Comparison of ENCODE assay signal across 20 cellular contexts in the genomic region with DNA sequence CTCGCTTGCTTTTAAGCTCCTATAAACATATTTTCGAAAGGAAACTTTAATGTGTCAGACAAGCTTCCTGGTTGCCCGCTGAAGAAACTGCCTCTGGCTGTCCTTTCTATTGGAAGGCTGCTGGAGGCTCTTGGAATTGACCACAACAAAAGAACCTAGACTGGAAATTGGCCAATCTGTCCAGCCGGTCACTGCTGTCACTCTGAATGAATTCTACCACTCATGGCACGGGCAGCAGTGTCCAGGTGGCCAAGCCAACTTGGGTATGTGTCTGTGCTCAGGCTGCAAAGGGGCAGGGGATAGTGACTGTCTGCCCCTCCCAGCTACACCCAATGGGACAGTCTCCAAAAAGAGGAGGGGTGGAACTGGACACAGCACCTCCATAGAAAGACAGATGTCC. TPM values are rescaled to one million over a fixed set of nuclear protein-coding genes. Genes with fewer than 3 reads are reported as not detected.
"Had no signal": no experiment of that assay in that cellular context is flagged by ENCODE, and none has a peak within 500 bp of the region (broad histone marks: within the 10 kb centered on the region; RNA-seq: fewer than 3 reads in every experiment).

No MANE protein-coding gene starts in this region.

- DNase-seq: colonic mucosa; effector CD8-positive, alpha-beta T cell; endodermal cell; foreskin fibroblast; gastrocnemius medialis; heart left ventricle; kidney; left lung; mesenchymal stem cell; mucosa of descending colon; naive B cell; right lobe of liver; small intestine; stimulated activated CD4-positive, alpha-beta T cell treated with anti-CD3 and anti-CD28 coated beads, Interleukin-15, amount 100 ng/mL, for 24 hours; stimulated activated CD4-positive, alpha-beta T cell treated with anti-CD3 and anti-CD28 coated beads, Interleukin-2, amount 100 ng/mL, for 48 hours; stimulated activated naive B cell treated with anti-CD40 and anti-IgM and Interleukin-4, amounts not matched to agents 10 μg/mL and 1 μg/mL and 100 μg/mL, for 72 hours; stimulated activated naive CD8-positive, alpha-beta T cell treated with anti-CD3 and anti-CD28 coated beads, Interleukin-15, amount 100 ng/mL, for 72 hours had no signal

- ATAC-seq: esophagus mucosa; gastrocnemius medialis; heart left ventricle; left lung; mucosa of descending colon; natural killer cell treated with Interleukin-12 subunit alpha and Interleukin-12 subunit beta and Interleukin-15 and Interleukin-18, amount 100 ng/mL, for 72 hours; right lobe of liver; stimulated activated naive B cell treated with anti-CD40 and anti-IgM and Interleukin-4, amounts not matched to agents 10 μg/mL and 1 μg/mL and 100 μg/mL, for 72 hours; stimulated activated naive CD8-positive, alpha-beta T cell treated with anti-CD3 and anti-CD28 coated beads, Interleukin-15, amount 100 ng/mL, for 72 hours had no signal

RNA-seq across cellular contexts. Expression of gene CDH23, which starts 57.6 kb away (rescaled TPM):
- total RNA-seq: lung microvascular endothelial cell had no signal
